ENCODE assay signal across 1 cellular context in the genomic region with DNA sequence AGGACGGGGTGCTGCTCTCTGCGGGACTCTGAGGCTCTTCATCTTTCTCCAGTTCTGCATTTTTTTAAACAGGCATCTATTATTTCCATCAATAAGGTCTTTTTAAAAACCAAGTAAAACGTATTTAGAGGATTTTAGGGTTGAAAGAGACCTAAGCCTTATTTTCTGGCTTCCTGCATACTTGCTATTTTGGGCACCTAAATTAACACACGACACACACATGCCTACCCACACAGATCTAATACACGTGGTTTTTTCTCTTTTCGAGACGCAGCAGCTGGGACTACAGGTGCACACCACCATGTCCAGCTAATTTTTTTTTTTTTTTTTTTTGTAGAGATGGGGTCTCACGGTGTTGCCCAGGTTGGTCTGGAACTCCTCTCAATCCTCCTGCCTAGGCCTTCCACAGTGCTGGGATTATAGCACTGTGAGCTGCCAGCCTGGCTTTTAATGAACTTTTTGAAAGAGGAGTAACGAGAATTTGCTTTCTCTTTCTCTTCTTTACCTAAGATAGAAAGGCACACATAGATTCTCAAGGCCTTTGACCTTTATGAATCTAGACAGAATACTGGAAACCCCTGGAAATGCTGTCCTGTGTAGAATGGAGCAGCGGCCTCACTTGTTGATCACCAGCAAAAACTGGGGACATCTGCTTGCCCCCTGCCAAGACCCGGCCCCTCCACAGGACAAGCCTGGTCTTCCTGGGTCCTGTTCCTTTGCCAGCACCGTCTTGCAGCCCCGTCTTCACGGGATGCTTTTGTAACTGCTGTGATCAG.
TF ChIP-seq lines count a peak whose summit lies in the region.

No MANE protein-coding gene starts in this region.

TF ChIP-seq in GM12891, 5 proteins besides CTCF, POLR2A, EP300 and RAD21:
- no peak for TF ChIP-seq SPI1 (IDR thresholded peaks at IDR 0.05; ENCODE audit: low read depth, low read length)
- no peak for TF ChIP-seq POLR2AphosphoS5 (IDR thresholded peaks at IDR 0.05; ENCODE audit: low read depth, low read length)
- no peak for TF ChIP-seq POU2F2 (IDR thresholded peaks at IDR 0.05; ENCODE audit: low read depth, low read length)
- TF ChIP-seq TAF1 (IDR thresholded peaks at IDR 0.05; ENCODE audit: low read depth, low read length): no peak
- no peak for TF ChIP-seq PAX5 (IDR thresholded peaks at IDR 0.05; ENCODE audit: insufficient read depth, low read length, severe bottlenecking)
